8 cellular contexts compared by ENCODE assay signal in genomic region chr2:108927936-108928659, GRCh38.
DNase-seq lines count a peak whose midpoint lies in the region; ATAC-seq and TF ChIP-seq lines count a peak whose summit lies in the region.

No MANE protein-coding gene starts in this region.

- no peaks in the 10 kb centered on the region for H3K36me3 ChIP-seq in fibroblast of lung (ENCODE audit: control insufficient read depth, insufficient read depth, low read length)

- peaks cover 85% of the 10 kb centered on the region for H3K4me1 Mint-ChIP-seq in nephron progenitor cell

- H3K4me3 ChIP-seq in AG09309 (ENCODE audit: control insufficient read depth, low read depth, low read length) (no peak overlapping the region), fibroblast of lung (replicated peaks in 1 of 4; ENCODE audit: control extremely low read depth in 1 of 4, insufficient read depth in 1 of 4, low read depth in 3 of 4, low read length in 4 of 4) (no peak overlapping the region)

- no peaks in the 10 kb centered on the region for H3K4me1 ChIP-seq in fibroblast of lung (ENCODE audit: control insufficient read depth, extremely low read depth, insufficient read depth, low read length)

- H3K9ac ChIP-seq in fibroblast of lung (ENCODE audit: insufficient read depth, low read length) = no peak overlapping the region

- ATAC-seq in GM18498 (IDR thresholded peaks at IDR 0.05; ENCODE audit: unreplicated experiment) (peak; percentile 57), GM18873 (IDR thresholded peaks at IDR 0.05; ENCODE audit: low FRiP score, unreplicated experiment) (no peak), HG03097 (IDR thresholded peaks at IDR 0.05; ENCODE audit: low FRiP score, unreplicated experiment) (no peak)

- H3K27ac ChIP-seq in fibroblast of lung (ENCODE audit: insufficient read depth, low read length) = no peak overlapping the region

- TF ChIP-seq CTCF in AG09309 (IDR thresholded peaks at IDR 0.05; ENCODE audit: control insufficient read depth, insufficient read depth, low read depth, low read length, missing control alignments) (peak; percentile 86), fibroblast of lung (conservative IDR thresholded peaks at IDR 0.05 in 1 of 2, IDR thresholded peaks at IDR 0.05 in 1 of 2; ENCODE audit: low read depth in 1 of 2, low read length in 2 of 2) (peak; percentile 88 to 96), nephron progenitor cell (IDR thresholded peaks at IDR 0.05) (peak; percentile 85)

- DNase-seq in AG09309 (ENCODE audit: low read depth) (peak; percentile 8), NCI-H2029 treated with DMSO at 0.1 percent for 48 hours (lab: John Stamatoyannopoulos, UW) (peak; percentile 35), fibroblast of lung (ENCODE audit: low read depth in 2 of 2) (peak; percentile 37 to 66), nephron progenitor cell (peak; percentile 54)
- DNase-seq in activated CD4-positive, alpha-beta T cell treated with anti-CD3 and anti-CD28 coated beads, Interleukin-2, amount 50 U/mL, for 4 hours = peak; percentile 15 to 26

- peaks cover 20% of the 10 kb centered on the region for H3K27me3 ChIP-seq in fibroblast of lung (ENCODE audit: control insufficient read depth, insufficient read depth, low read length)

- no peaks in the 10 kb centered on the region for H3K9me3 ChIP-seq in fibroblast of lung (ENCODE audit: control insufficient read depth, insufficient read depth, low read depth, low read length)

- H3K4me3 Mint-ChIP-seq in nephron progenitor cell = no peak overlapping the region

- H3K9me3 Mint-ChIP-seq in nephron progenitor cell = no peaks in the 10 kb centered on the region

- H3K4me2 ChIP-seq in fibroblast of lung (ENCODE audit: extremely low read depth, insufficient read depth, low read length) = no peak overlapping the region

- no peak overlapping the region for H3K27ac Mint-ChIP-seq in nephron progenitor cell

- H3K27me3 Mint-ChIP-seq in nephron progenitor cell (ENCODE audit: low read depth, poor library complexity) = peaks cover 7% of the 10 kb centered on the region

- no peaks in the 10 kb centered on the region for H3K36me3 Mint-ChIP-seq in nephron progenitor cell (ENCODE audit: low read depth)

- no peaks in the 10 kb centered on the region for H3K79me2 ChIP-seq in fibroblast of lung (ENCODE audit: control insufficient read depth, insufficient read depth, low read length)

- no peaks in the 10 kb centered on the region for H4K20me1 ChIP-seq in fibroblast of lung (ENCODE audit: control insufficient read depth, extremely low read depth, insufficient read depth, low read length)

- H2AFZ ChIP-seq in fibroblast of lung (ENCODE audit: low read length) = no peak overlapping the region
